In genomic region chr2:23350026-23350791, GRCh38 we compare ENCODE assay signal across 17 cellular contexts. TPM values are rescaled to one million over a fixed set of nuclear protein-coding genes. Genes with fewer than 3 reads are reported as not detected.
DNase-seq lines count a peak whose midpoint lies in the region.
"Had no signal": no experiment of that assay in that cellular context is flagged by ENCODE, and none has a peak within 500 bp of the region (broad histone marks: within the 10 kb centered on the region; RNA-seq: fewer than 3 reads in every experiment).

No MANE protein-coding gene starts in this region.

- DNase-seq in HT1080 (ENCODE audit: low read depth) (peak; percentile 38), NCI-H2171 treated with DMSO at 0.1 percent for 48 hours (lab: John Stamatoyannopoulos, UW) (peak; percentile 59), dermis blood vessel endothelial cell (peak; percentile 24), pulmonary artery endothelial cell (ENCODE audit: low read depth, low spot score) (peak; percentile 8), activated gamma-delta T cell treated with Interleukin-2 at 50 U/mL for 16 hours (no peak), DMS79 treated with DMSO at 0.1 percent for 48 hours (lab: John Stamatoyannopoulos, UW) (no peak)
- DNase-seq in activated naive CD4-positive, alpha-beta T cell treated with anti-CD3 and anti-CD28 coated beads, Interleukin-2, amount 50 U/mL, for 16 hours, result no peak
- DNase-seq: activated CD4-positive, alpha-beta T cell treated with anti-CD3 and anti-CD28 coated beads, Interleukin-2, amount 50 U/mL, for 1 hour; activated CD8-positive, alpha-beta memory T cell treated with anti-CD3 and anti-CD28 coated beads, Interleukin-2, amount 50 U/mL, for 48 hours; activated effector memory CD4-positive, alpha-beta T cell treated with Interleukin-2 at 50 U/mL for 16 hours; central memory CD4-positive, alpha-beta T cell; DND-41; Karpas-422; NCI-H1092 treated with DMSO at 0.1 percent for 48 hours; NCI-H774; Right ventricle myocardium superior; upper lobe of right lung had no signal

RNA-seq across cellular contexts. Expression of gene KLHL29, which starts 34.8 kb away (rescaled TPM):
- total RNA-seq in HT1080 (2014; rRNA removed; shearing (Covaris generic)), result 6.0 and 6.8 TPM in 2 replicates
- polyA plus RNA-seq in HT1080 (2015; cell fraction: cytosol; rRNA removed), result 6.1 and 7.4 TPM in 2 replicates
- polyA plus RNA-seq in HT1080 (2015; cell fraction: nucleus; rRNA removed), result 11.0 and 11.3 TPM in 2 replicates
- total RNA-seq in dermis blood vessel endothelial cell (3.7 and 5.8 TPM in 2 replicates), pulmonary artery endothelial cell (4.2 and 5.6 TPM in 2 replicates)

Comparison
In these comparisons a context has a peak if more than half of its experiments do, and no peak if none do; other contexts are left out.
1. DNase-seq: peak in HT1080 (single experiment), NCI-H2171 treated with DMSO at 0.1 percent for 48 hours (single experiment), dermis blood vessel endothelial cell (single experiment) and pulmonary artery endothelial cell (single experiment); none in activated naive CD4-positive, alpha-beta T cell treated with anti-CD3 and anti-CD28 coated beads, Interleukin-2, amount 50 U/mL, for 16 hours (single experiment), activated gamma-delta T cell treated with Interleukin-2 at 50 U/mL for 16 hours (single experiment) and DMS79 treated with DMSO at 0.1 percent for 48 hours (single experiment).